In genomic region chr7:47418910-47419309, GRCh38 we compare ENCODE assay signal across 17 cellular contexts.
A peak's percentile ranks its signal among the peaks of the same experiment; 100 is the strongest.
DNase-seq lines count a peak whose midpoint lies in the region; ATAC-seq and TF ChIP-seq lines count a peak whose summit lies in the region.
"Had no signal": no experiment of that assay in that cellular context is flagged by ENCODE, and none has a peak within 500 bp of the region (broad histone marks: within the 10 kb centered on the region; RNA-seq: fewer than 3 reads in every experiment).

No MANE protein-coding gene starts in this region.

- H3K27ac ChIP-seq in AG04450 (ENCODE audit: low read depth, low read length) (peak overlapping the region; percentile 89), coronary artery (peak overlapping the region in 1 of 2 donors; percentile 24)
- H3K27ac ChIP-seq: SK-N-MC had no signal

- H3K4me3 Mint-ChIP-seq in HFFc6 = no peak overlapping the region
- no peak overlapping the region for H3K4me3 Mint-ChIP-seq in nephron
- H3K4me3 Mint-ChIP-seq: activated B cell treated with CpG ODN at 0.5 μM for 24 hours; central memory CD8-positive, alpha-beta T cell; nephron progenitor cell had no signal

- CTCF ChIA-PET in AG04450 (lab: Charles Lee) = interaction anchor here (1.1 to 1.6 kb wide), 4 partner anchors 9 to 550 kb away, joined by 3 to 8 read pairs (median 4); no protein-coding TSS in a partner anchor

- H3K4me1 Mint-ChIP-seq in HFFc6 (ENCODE audit: low read depth) (peaks cover 32% of the 10 kb centered on the region), nephron (peaks cover 27% of the 10 kb centered on the region)
- H3K4me1 Mint-ChIP-seq: activated B cell treated with CpG ODN at 0.5 μM for 24 hours; central memory CD8-positive, alpha-beta T cell had no signal

- peaks cover 46% of the 10 kb centered on the region for H3K36me3 ChIP-seq in MG63

- H3K27ac Mint-ChIP-seq in HFFc6 = peak overlapping the region; percentile 78
- peak overlapping the region; percentile 49 to 65 (median 60) for H3K27ac Mint-ChIP-seq in nephron
- H3K27ac Mint-ChIP-seq: activated B cell treated with CpG ODN at 0.5 μM for 24 hours had no signal

- ATAC-seq in HG02763 (IDR thresholded peaks at IDR 0.05; ENCODE audit: unreplicated experiment) = no peak
- ATAC-seq: left ventricle myocardium superior had no signal

- H3K27me3 Mint-ChIP-seq in HFFc6 (ENCODE audit: insufficient read depth) (peaks cover 7% of the 10 kb centered on the region), nephron (ENCODE audit: low read depth) (no peaks in the 10 kb centered on the region)
- H3K27me3 Mint-ChIP-seq: activated B cell treated with CpG ODN at 0.5 μM for 24 hours; central memory CD8-positive, alpha-beta T cell had no signal

- POLR2A ChIA-PET in AG04450 (lab: Yijun Ruan, JAX) = interaction anchor here (0.7 to 1.4 kb wide), 3 partner anchors 26 to 39 kb away, joined by 4 read pairs; no protein-coding TSS in a partner anchor

- peaks cover 49% of the 10 kb centered on the region for H3K36me3 Mint-ChIP-seq in HFFc6 (ENCODE audit: low read depth)
- peaks cover 73% of the 10 kb centered on the region for H3K36me3 Mint-ChIP-seq in nephron (ENCODE audit: low read depth)

- peak; percentile 88 for DNase-seq in AG04450 (ENCODE audit: low read depth, low spot score)
- peak; percentile 69 for DNase-seq in HFFc6
- DNase-seq in coronary artery (ENCODE audit: low spot score) = peak; percentile 61
- no peak for DNase-seq in MG63
- DNase-seq in NCI-H524 (lab: John Stamatoyannopoulos, UW) = no peak
- no peak for DNase-seq in activated CD4-positive, alpha-beta T cell treated with anti-CD3 and anti-CD28 coated beads, Interleukin-2, amount 50 U/mL, for 1 hour
- DNase-seq: activated B cell treated with CpG ODN at 0.5 μM for 24 hours; activated naive CD4-positive, alpha-beta T cell treated with anti-CD3 and anti-CD28 coated beads, Interleukin-2, amount 50 U/mL, for 16 hours; DMS153; left ventricle myocardium superior; NCI-H1048; NCI-H2227 treated with DMSO at 0.1 percent for 48 hours; nephron progenitor cell had no signal

- no peaks in the 10 kb centered on the region for H3K9me3 ChIP-seq in AG04450 (ENCODE audit: control insufficient read depth, insufficient read depth, low read length)
- H3K9me3 ChIP-seq in MG63 = peaks cover 8% of the 10 kb centered on the region

- H3K4me3 ChIP-seq in AG04450 (ENCODE audit: low read depth, low read length) (no peak overlapping the region), coronary artery (no peak overlapping the region), MG63 (no peak overlapping the region)
- H3K4me3 ChIP-seq: SK-N-MC had no signal

- H3K27me3 ChIP-seq in AG04450 (ENCODE audit: control insufficient read depth, insufficient read depth, low read length) (no peaks in the 10 kb centered on the region), MG63 (no peaks in the 10 kb centered on the region)

- H3K9me3 Mint-ChIP-seq in HFFc6 (peaks cover 5% of the 10 kb centered on the region), nephron (peaks cover 4% of the 10 kb centered on the region)
- H3K9me3 Mint-ChIP-seq: activated B cell treated with CpG ODN at 0.5 μM for 24 hours; central memory CD8-positive, alpha-beta T cell had no signal

- no peak for TF ChIP-seq CTCF in AG04450 (IDR thresholded peaks at IDR 0.05; ENCODE audit: low read depth, low read length)
- no peak for TF ChIP-seq CTCF in HFFc6 (IDR thresholded peaks at IDR 0.05)
- TF ChIP-seq CTCF in coronary artery (IDR thresholded peaks at IDR 0.05) = no peak
- TF ChIP-seq CTCF in nephron (IDR thresholded peaks at IDR 0.05; ENCODE audit: unreplicated experiment in 3 of 3) = no peak

Comparison
In these comparisons a context has a peak if more than half of its experiments do, and no peak if none do; other contexts are left out.
1. DNase-seq: peak in AG04450 (single experiment), HFFc6 (single experiment) and coronary artery (single experiment); none in MG63 (single experiment), NCI-H524 (0 of 2) and activated CD4-positive, alpha-beta T cell treated with anti-CD3 and anti-CD28 coated beads, Interleukin-2, amount 50 U/mL, for 1 hour (single experiment).